In the genomic region with DNA sequence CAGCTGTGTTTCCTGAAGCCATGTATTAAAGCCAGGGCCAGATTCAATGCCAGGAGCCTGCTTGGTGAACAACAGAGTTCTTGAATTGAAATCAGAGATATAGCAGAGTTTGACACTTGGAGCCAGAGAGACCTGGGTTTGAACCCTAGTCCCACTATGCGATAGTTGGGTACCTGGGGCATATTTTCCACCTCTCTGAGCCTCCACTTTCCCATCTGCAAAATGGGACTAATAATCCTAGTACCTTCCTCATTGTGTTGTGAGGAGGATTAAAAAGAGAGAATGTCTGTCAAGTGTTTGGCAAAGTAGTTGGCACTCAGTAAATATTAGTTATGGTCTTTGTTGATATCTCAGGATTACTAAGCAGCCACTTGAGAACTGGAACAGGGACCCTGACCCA, we compare ENCODE assay signal across 31 cellular contexts. TPM values are rescaled to one million over a fixed set of nuclear protein-coding genes. Genes with fewer than 3 reads are reported as not detected.
"Had no signal": no experiment of that assay in that cellular context is flagged by ENCODE, and none has a peak within 500 bp of the region (broad histone marks: within the 10 kb centered on the region; RNA-seq: fewer than 3 reads in every experiment).

No MANE protein-coding gene starts in this region.

- DNase-seq: Kasumi-1, MG63, NCI-H1048, NCI-H1092 treated with DMSO at 0.1 percent for 48 hours, NCI-H1105 treated with DMSO at 0.1 percent for 48 hours, NCI-H187, NCI-H1930, NCI-H2029 treated with DMSO at 0.1 percent for 48 hours, NCI-H2081 treated with DMSO at 0.1 percent for 48 hours, NCI-H2107, NCI-H226, NCI-H446, NCI-H510A treated with DMSO at 0.1 percent for 48 hours, NCI-H524 treated with DMSO at 0.1 percent for 48 hours, NCI-H526 treated with DMSO at 0.1 percent for 48 hours, NCI-H774, PC-9, SHP77, SIG-M5, T-cell, T-helper 17 cell had no signal

- H2AFZ ChIP-seq: PC-9 had no signal

- H3K27ac ChIP-seq: PC-9, RWPE1, SJCRH30, SK-N-MC had no signal

- H3K9me3 ChIP-seq: MG63, SJCRH30 had no signal

- H3K4me2 ChIP-seq: PC-9 had no signal

- ATAC-seq: Panc1, Right ventricle myocardium inferior, SK-N-SH treated with all-trans-retinoic acid at 6 μM for 48 hours, T-cell, T-helper 17 cell had no signal

- FAIRE-seq: RCC 7860 had no signal

- H3K4me3 ChIP-seq: MG63, PC-9, SJCRH30, SK-N-MC had no signal

- H3K4me1 ChIP-seq: SJCRH30 had no signal

- H3K36me3 ChIP-seq: MG63, SJCRH30 had no signal

RNA-seq across cellular contexts. Expression of a gene that starts 6.0 kb away (rescaled TPM):
- total RNA-seq: M059J; RPMI7951; T-helper 1 cell treated with Interleukin-12 subunit alpha and Interleukin-12 subunit beta and Interleukin-4 antibody, amounts not matched to agents 30 ng/mL and 1 ng/mL, for 36 hours had no signal
